Comparison of ENCODE assay signal across 11 cellular contexts in genomic region chr2:212052412-212053159, GRCh38.
DNase-seq lines count a peak whose midpoint lies in the region; ATAC-seq and TF ChIP-seq lines count a peak whose summit lies in the region.
"Had no signal": no experiment of that assay in that cellular context is flagged by ENCODE, and none has a peak within 500 bp of the region (broad histone marks: within the 10 kb centered on the region; RNA-seq: fewer than 3 reads in every experiment).

No MANE protein-coding gene starts in this region.

- TF ChIP-seq EP300 in sigmoid colon (IDR thresholded peaks at IDR 0.05): no peak

- TF ChIP-seq CTCF in psoas muscle (IDR thresholded peaks at IDR 0.05) (no peak), sigmoid colon (IDR thresholded peaks at IDR 0.05) (no peak)

- H3K36me3 ChIP-seq in psoas muscle (ENCODE audit: insufficient read depth in 1 of 2, low read depth in 1 of 2) (no peaks in the 10 kb centered on the region), sigmoid colon (no peaks in the 10 kb centered on the region)
- H3K36me3 ChIP-seq: lower lobe of right lung had no signal

- ATAC-seq in GM18870 (IDR thresholded peaks at IDR 0.05; ENCODE audit: unreplicated experiment) (peak; percentile 87), HG02973 (IDR thresholded peaks at IDR 0.05; ENCODE audit: unreplicated experiment) (peak; percentile 66), psoas muscle (no peak)
- ATAC-seq: lower lobe of right lung had no signal

- H3K27me3 ChIP-seq in psoas muscle (ENCODE audit: insufficient read depth in 3 of 3, low read length in 2 of 3): no peaks in the 10 kb centered on the region
- no peaks in the 10 kb centered on the region for H3K27me3 ChIP-seq in sigmoid colon

- intact Hi-C loops in psoas muscle (cut with DNase I): no loop called here
- intact Hi-C loops in sigmoid colon (cut with DNase I): no loop called here

- no peaks in the 10 kb centered on the region for H3K4me1 ChIP-seq in psoas muscle
- no peaks in the 10 kb centered on the region for H3K4me1 ChIP-seq in sigmoid colon
- H3K4me1 ChIP-seq: lower lobe of right lung had no signal

- no peak overlapping the region for H3K27ac ChIP-seq in psoas muscle
- no peak overlapping the region for H3K27ac ChIP-seq in sigmoid colon
- H3K27ac ChIP-seq: lower lobe of right lung had no signal

- 71 to 74% (median 73%) methylated on average over 4 of the region's 4 CpGs for WGBS in psoas muscle, 3 donors
- WGBS in sigmoid colon, 2 donors: 57 to 58% methylated on average over 4 of the region's 4 CpGs

- TF ChIP-seq POLR2A in sigmoid colon (IDR thresholded peaks at IDR 0.05): no peak

- H3K9me3 ChIP-seq in psoas muscle (no peaks in the 10 kb centered on the region), sigmoid colon (peaks cover 0 to 11% (median 3%) of the 10 kb centered on the region in 4 donors)

- DNase-seq in RPMI7951 (ENCODE audit: low read depth) (peak; percentile 85), iris pigment epithelial cell (ENCODE audit: low read depth) (peak; percentile 91), psoas muscle (no peak), D341Med (ENCODE audit: low spot score) (no peak), sigmoid colon (no peak), ecto neural progenitor cell (ENCODE audit: low spot score) (no peak)
- DNase-seq: effector memory CD4-positive, alpha-beta T cell; lower lobe of right lung; stimulated activated CD4-positive, alpha-beta T cell treated with anti-CD3 and anti-CD28 coated beads, Interleukin-2, amount 100 ng/mL, for 24 hours had no signal

- H3K4me3 ChIP-seq in psoas muscle (no peak overlapping the region), sigmoid colon (no peak overlapping the region)
- H3K4me3 ChIP-seq: lower lobe of right lung had no signal

Comparison
In these comparisons a context has a peak if more than half of its experiments do, and no peak if none do; other contexts are left out.
1. ATAC-seq: peak in GM18870 (single experiment) and HG02973 (single experiment); none in psoas muscle (0 of 4).
2. DNase-seq: peak in RPMI7951 (single experiment) and iris pigment epithelial cell (single experiment); none in psoas muscle (0 of 2), D341Med (single experiment), sigmoid colon (single experiment) and ecto neural progenitor cell (single experiment).